1 cellular context compared by ENCODE assay signal in genomic region chr2:43088148-43089073, GRCh38.
TF ChIP-seq lines count a peak whose summit lies in the region.

No MANE protein-coding gene starts in this region.

TF ChIP-seq in K562, 482 proteins besides CTCF, POLR2A, EP300 and RAD21:
- TF ChIP-seq ZNF609 (CRISPR knock-in tag; IDR thresholded peaks at IDR 0.05; ENCODE audit: borderline replicate concordance) (no peak), YY1 (IDR thresholded peaks at IDR 0.05; ENCODE audit: borderline replicate concordance in 1 of 3, control insufficient read depth in 1 of 3, extremely low read depth in 1 of 3, insufficient read depth in 3 of 3, insufficient read length in 1 of 3, insufficient replicate concordance in 2 of 3, low read depth in 1 of 3, low read length in 2 of 3) (peak in 1 of 3 experiments; percentile 25)
